In genomic region chr5:177594071-177594470, GRCh38 we compare ENCODE assay signal across 2 cellular contexts.
TF ChIP-seq lines count a peak whose summit lies in the region.

No MANE protein-coding gene starts in this region.

TF ChIP-seq in SK-N-SH, 30 proteins besides CTCF, POLR2A, EP300 and RAD21:
- TF ChIP-seq RCOR1 (IDR thresholded peaks at IDR 0.05; ENCODE audit: low read length) (no peak), USF2 (IDR thresholded peaks at IDR 0.05; ENCODE audit: borderline replicate concordance, low read depth, low read length) (no peak), FOXM1 (IDR thresholded peaks at IDR 0.05; ENCODE audit: low read depth) (no peak), ZBTB33 (IDR thresholded peaks at IDR 0.05; ENCODE audit: borderline replicate concordance, low read depth) (no peak), SIN3A (IDR thresholded peaks at IDR 0.05; ENCODE audit: borderline replicate concordance, low read depth, low read length) (no peak), GABPA (IDR thresholded peaks at IDR 0.05; ENCODE audit: low read depth) (no peak), USF1 (IDR thresholded peaks at IDR 0.05; ENCODE audit: borderline replicate concordance, low read depth) (no peak), TCF12 (IDR thresholded peaks at IDR 0.05) (no peak), REST (IDR thresholded peaks at IDR 0.05; ENCODE audit: low read depth, low read length) (no peak), POLR2AphosphoS5 (IDR thresholded peaks at IDR 0.05; ENCODE audit: low read depth, low read length) (no peak), RXRA (IDR thresholded peaks at IDR 0.05; ENCODE audit: borderline replicate concordance, low read depth) (no peak)

TF ChIP-seq in SK-N-SH treated with all-trans-retinoic acid at 6 μM for 48 hours, 23 proteins besides CTCF, POLR2A, EP300 and RAD21:
- TF ChIP-seq ESRRG (CRISPR knock-in tag; IDR thresholded peaks at IDR 0.05), result no peak
- TF ChIP-seq PATZ1 (CRISPR knock-in tag; IDR thresholded peaks at IDR 0.05; ENCODE audit: borderline replicate concordance), result no peak
- no peak for TF ChIP-seq SNAI2 (CRISPR knock-in tag; IDR thresholded peaks at IDR 0.05)
- TF ChIP-seq ZNF8 (CRISPR knock-in tag; IDR thresholded peaks at IDR 0.05), result no peak
- no peak for TF ChIP-seq CSRNP3 (CRISPR knock-in tag; IDR thresholded peaks at IDR 0.05)
- TF ChIP-seq CREB5 (CRISPR knock-in tag; IDR thresholded peaks at IDR 0.05; ENCODE audit: low read depth), result no peak
- TF ChIP-seq POU6F1 (CRISPR knock-in tag; IDR thresholded peaks at IDR 0.05; ENCODE audit: borderline replicate concordance, low read depth), result no peak
- no peak for TF ChIP-seq BACH2 (CRISPR knock-in tag; IDR thresholded peaks at IDR 0.05; ENCODE audit: borderline replicate concordance)
- TF ChIP-seq RARB (CRISPR knock-in tag; IDR thresholded peaks at IDR 0.05), result no peak
- TF ChIP-seq TCF4 (CRISPR knock-in tag; IDR thresholded peaks at IDR 0.05; ENCODE audit: borderline replicate concordance), result no peak
- TF ChIP-seq OSR1 (CRISPR knock-in tag; IDR thresholded peaks at IDR 0.05), result no peak
